Comparison of ENCODE assay signal across 28 cellular contexts in the genomic region with DNA sequence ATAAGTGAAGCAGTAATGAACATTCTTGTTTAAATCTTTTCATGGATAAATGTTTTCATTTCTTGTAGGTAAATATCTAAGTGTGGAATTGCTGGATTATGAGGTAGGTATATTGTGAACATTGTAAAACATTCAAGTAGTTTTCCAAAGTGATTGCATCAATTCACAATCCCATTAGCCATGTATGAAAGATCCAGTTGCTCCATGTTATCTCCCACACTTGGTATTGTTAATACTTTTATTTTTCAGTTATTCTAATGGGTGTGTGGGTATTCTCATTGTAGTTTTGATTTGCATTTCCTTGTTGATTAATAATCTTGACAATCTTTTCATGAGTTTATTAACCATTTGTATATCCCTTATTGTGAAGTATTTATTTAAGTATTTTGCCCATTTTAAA.
"Had no signal": no experiment of that assay in that cellular context is flagged by ENCODE, and none has a peak within 500 bp of the region (broad histone marks: within the 10 kb centered on the region; RNA-seq: fewer than 3 reads in every experiment).

No MANE protein-coding gene starts in this region.

- ATAC-seq: effector memory CD8-positive, alpha-beta T cell; esophagus mucosa; foreskin keratinocyte; gastrocnemius medialis; gastroesophageal sphincter; heart left ventricle; heart right ventricle had no signal

- DNase-seq: colonic mucosa; cortex of kidney; dermis blood vessel endothelial cell; dorsolateral prefrontal cortex; effector CD4-positive, alpha-beta T cell; effector CD8-positive, alpha-beta T cell; effector memory CD4-positive, alpha-beta T cell; effector memory CD8-positive, alpha-beta T cell; endodermal cell; erythroblast; esophagus squamous epithelium; foreskin fibroblast; foreskin keratinocyte; foreskin melanocyte; gastrocnemius medialis; glutamatergic neuron; head of caudate nucleus; heart left ventricle; heart right ventricle had no signal

- H3K27me3 ChIP-seq: colonic mucosa, dorsolateral prefrontal cortex, esophagus muscularis mucosa, esophagus squamous epithelium, gastrocnemius medialis, gastroesophageal sphincter, heart left ventricle, heart right ventricle had no signal

- H3K4me3 ChIP-seq: colonic mucosa, coronary artery, dorsolateral prefrontal cortex, esophagus muscularis mucosa, esophagus squamous epithelium, gastrocnemius medialis, gastroesophageal sphincter, heart left ventricle, heart right ventricle had no signal

- H3K27ac ChIP-seq: colonic mucosa, coronary artery, dorsolateral prefrontal cortex, epithelial cell of prostate, esophagus muscularis mucosa, esophagus squamous epithelium, foreskin keratinocyte, gastrocnemius medialis, gastroesophageal sphincter, heart left ventricle, heart right ventricle had no signal

- FAIRE-seq: colon, endometrium, endothelial cell of umbilical vein, frontal cortex had no signal

- H3K9me3 ChIP-seq: colonic mucosa, esophagus muscularis mucosa, esophagus squamous epithelium, gastroesophageal sphincter had no signal

- H3K36me3 ChIP-seq: colonic mucosa, esophagus muscularis mucosa, esophagus squamous epithelium, gastrocnemius medialis, gastroesophageal sphincter, heart left ventricle, heart right ventricle had no signal

- H3K4me1 ChIP-seq: colonic mucosa, esophagus muscularis mucosa, esophagus squamous epithelium, gastroesophageal sphincter had no signal
